In the genomic region with DNA sequence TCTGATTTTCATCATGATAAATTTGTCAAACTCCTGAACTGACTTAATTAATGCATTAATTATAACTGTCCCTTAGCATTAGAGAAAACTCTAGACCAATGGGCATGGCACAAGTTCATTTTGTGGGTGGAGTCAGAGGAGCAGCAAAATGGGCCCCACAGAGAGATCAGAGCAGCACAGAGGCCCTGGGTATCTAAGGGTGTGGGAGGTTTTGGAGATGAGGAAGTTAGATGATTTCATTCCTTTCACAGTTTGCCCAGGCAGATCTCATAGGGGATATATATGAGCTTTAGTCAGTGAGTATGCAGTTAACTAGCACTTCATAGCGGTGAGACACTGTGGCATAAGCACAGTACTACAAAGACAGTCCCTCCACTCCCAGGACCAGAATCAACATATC, we compare ENCODE assay signal across 27 cellular contexts.
A peak's percentile ranks its signal among the peaks of the same experiment; 100 is the strongest.
DNase-seq lines count a peak whose midpoint lies in the region; ATAC-seq and TF ChIP-seq lines count a peak whose summit lies in the region.
"Had no signal": no experiment of that assay in that cellular context is flagged by ENCODE, and none has a peak within 500 bp of the region (broad histone marks: within the 10 kb centered on the region; RNA-seq: fewer than 3 reads in every experiment).

No MANE protein-coding gene starts in this region.

- ATAC-seq in GM23338 (no peak), HG03097 (IDR thresholded peaks at IDR 0.05; ENCODE audit: low FRiP score, unreplicated experiment) (no peak)
- ATAC-seq in stimulated activated memory B cell treated with anti-CD40 and anti-IgM and Interleukin-4, amounts not matched to agents 10 μg/mL and 1 μg/mL and 100 μg/mL, for 72 hours, result peak; percentile 50
- ATAC-seq: body of pancreas, mucosa of descending colon had no signal

- H3K36me3 ChIP-seq in GM23338 (ENCODE audit: insufficient read depth), result no peaks in the 10 kb centered on the region
- H3K36me3 ChIP-seq: adrenal gland, esophagus squamous epithelium, HAP-1, thoracic aorta, vagina had no signal

- H3K27me3 ChIP-seq in GM23338 (ENCODE audit: insufficient read depth), result no peaks in the 10 kb centered on the region
- H3K27me3 ChIP-seq: adrenal gland, body of pancreas, esophagus squamous epithelium, vagina had no signal

- 0 out of 2 replicates have a peak overlapping the region, but pooled peaks have one; percentile 18 for H2AFZ ChIP-seq in GM23338

- H3K27ac Mint-ChIP-seq in GM23338, result no peak overlapping the region
- no peak overlapping the region for H3K27ac Mint-ChIP-seq in stimulated activated memory B cell treated with anti-CD40 and anti-IgM and Interleukin-4, amounts not matched to agents 10 μg/mL and 1 μg/mL and 100 μg/mL, for 72 hours
- H3K27ac Mint-ChIP-seq: activated CD4-positive, alpha-beta T cell treated with anti-CD3 and anti-CD28 coated beads, Interleukin-2, amount 10 ng/mL, durations not matched to agents 7 days and 5 days; CD4-positive, alpha-beta T cell; nephron; stimulated activated naive CD8-positive, alpha-beta T cell treated with anti-CD3 and anti-CD28 coated beads, Interleukin-15, Interleukin-2, amounts not matched to agents 100 ng/mL and 50 ng/mL, for 24 hours; T-helper 1 cell treated with Interleukin-12 subunit alpha and Interleukin-12 subunit beta and Interleukin-4 antibody, amounts not matched to agents 30 μg/mL and 1 μg/mL, for 36 hours had no signal

- H3K27ac ChIP-seq in GM23338 (ENCODE audit: low read depth), result no peak overlapping the region
- H3K27ac ChIP-seq: adrenal gland, body of pancreas, esophagus squamous epithelium, thoracic aorta, vagina had no signal

- H3F3A ChIP-seq in GM23338 (replicated peaks; ENCODE audit: low read depth), result no peaks in the 10 kb centered on the region

- TF ChIP-seq CTCF in GM23338 (conservative IDR thresholded peaks at IDR 0.05; ENCODE audit: low read depth in 2 of 2), result no peak

- H3K4me1 ChIP-seq in GM23338 (ENCODE audit: insufficient read depth), result 0 out of 2 replicates have a peak, but pooled peaks cover 3% of the 10 kb centered on the region
- H3K4me1 ChIP-seq: adrenal gland, esophagus squamous epithelium, vagina had no signal

- no peaks in the 10 kb centered on the region for H3K79me2 ChIP-seq in GM23338 (replicated peaks; ENCODE audit: insufficient read depth)

- H3K9me3 Mint-ChIP-seq in GM23338, result no peaks in the 10 kb centered on the region
- H3K9me3 Mint-ChIP-seq in stimulated activated memory B cell treated with anti-CD40 and anti-IgM and Interleukin-4, amounts not matched to agents 10 μg/mL and 1 μg/mL and 100 μg/mL, for 72 hours, result no peaks in the 10 kb centered on the region
- H3K9me3 Mint-ChIP-seq: activated CD4-positive, alpha-beta T cell treated with anti-CD3 and anti-CD28 coated beads, Interleukin-2, amount 10 ng/mL, durations not matched to agents 7 days and 5 days; CD4-positive, alpha-beta T cell; nephron; stimulated activated naive CD8-positive, alpha-beta T cell treated with anti-CD3 and anti-CD28 coated beads, Interleukin-15, Interleukin-2, amounts not matched to agents 100 ng/mL and 50 ng/mL, for 24 hours; T-helper 1 cell treated with Interleukin-12 subunit alpha and Interleukin-12 subunit beta and Interleukin-4 antibody, amounts not matched to agents 30 μg/mL and 1 μg/mL, for 36 hours had no signal

- DNase-seq in SIG-M5 treated with dmso at 0.1 percent for 504 hours (lab: John Stamatoyannopoulos, UW; ENCODE audit: unreplicated experiment), result peak; percentile 47
- DNase-seq in SIG-M5 (lab: John Stamatoyannopoulos, UW), result no peak
- DNase-seq in GM23338 (ENCODE audit: low spot score), result no peak
- DNase-seq in NCI-H226, result peak; percentile 4
- no peak for DNase-seq in DMS114 treated with DMSO at 0.1 percent for 48 hours (lab: John Stamatoyannopoulos, UW; ENCODE audit: unreplicated experiment)
- no peak for DNase-seq in DMS79 (lab: John Stamatoyannopoulos, UW)
- DNase-seq: activated CD4-positive, alpha-beta T cell treated with anti-CD3 and anti-CD28 coated beads, Interleukin-2, amount 10 ng/mL, durations not matched to agents 7 days and 5 days; activated naive CD4-positive, alpha-beta T cell treated with Interleukin-2 at 50 U/mL for 16 hours; activated T-cell treated with anti-CD3 and anti-CD28 coated beads, Interleukin-2, amount 50 U/mL, for 48 hours; adrenal gland; body of pancreas; CD4-positive, alpha-beta T cell; esophagus squamous epithelium; foreskin melanocyte; KG1; mucosa of descending colon; NCI-H1694 treated with DMSO at 0.1 percent for 48 hours; NCI-H2171 treated with DMSO at 0.1 percent for 48 hours; NCI-H524 treated with DMSO at 0.1 percent for 48 hours had no signal

- H3K4me3 Mint-ChIP-seq in GM23338, result no peak overlapping the region
- no peak overlapping the region for H3K4me3 Mint-ChIP-seq in stimulated activated memory B cell treated with anti-CD40 and anti-IgM and Interleukin-4, amounts not matched to agents 10 μg/mL and 1 μg/mL and 100 μg/mL, for 72 hours
- H3K4me3 Mint-ChIP-seq: activated CD4-positive, alpha-beta T cell treated with anti-CD3 and anti-CD28 coated beads, Interleukin-2, amount 10 ng/mL, durations not matched to agents 7 days and 5 days; CD4-positive, alpha-beta T cell; nephron; stimulated activated naive CD8-positive, alpha-beta T cell treated with anti-CD3 and anti-CD28 coated beads, Interleukin-15, Interleukin-2, amounts not matched to agents 100 ng/mL and 50 ng/mL, for 24 hours; T-helper 1 cell treated with Interleukin-12 subunit alpha and Interleukin-12 subunit beta and Interleukin-4 antibody, amounts not matched to agents 30 μg/mL and 1 μg/mL, for 36 hours had no signal

- H3K9me2 ChIP-seq in GM23338 (ENCODE audit: insufficient read depth), result peaks cover 3% of the 10 kb centered on the region

- no peak overlapping the region for H3K4me2 ChIP-seq in GM23338

- no peaks in the 10 kb centered on the region for H3K36me3 Mint-ChIP-seq in GM23338 (ENCODE audit: low read depth)
- H3K36me3 Mint-ChIP-seq in stimulated activated memory B cell treated with anti-CD40 and anti-IgM and Interleukin-4, amounts not matched to agents 10 μg/mL and 1 μg/mL and 100 μg/mL, for 72 hours, result no peaks in the 10 kb centered on the region

- H4K20me1 ChIP-seq in GM23338 (replicated peaks; ENCODE audit: insufficient read depth), result no peaks in the 10 kb centered on the region

- H3K27me3 Mint-ChIP-seq in GM23338 (ENCODE audit: insufficient read depth, low read depth, poor library complexity), result peaks cover 9% of the 10 kb centered on the region
- peaks cover 7% of the 10 kb centered on the region for H3K27me3 Mint-ChIP-seq in stimulated activated memory B cell treated with anti-CD40 and anti-IgM and Interleukin-4, amounts not matched to agents 10 μg/mL and 1 μg/mL and 100 μg/mL, for 72 hours
- H3K27me3 Mint-ChIP-seq: activated CD4-positive, alpha-beta T cell treated with anti-CD3 and anti-CD28 coated beads, Interleukin-2, amount 10 ng/mL, durations not matched to agents 7 days and 5 days; CD4-positive, alpha-beta T cell; stimulated activated naive CD8-positive, alpha-beta T cell treated with anti-CD3 and anti-CD28 coated beads, Interleukin-15, Interleukin-2, amounts not matched to agents 100 ng/mL and 50 ng/mL, for 24 hours had no signal

- H3K4me1 Mint-ChIP-seq in GM23338, result peaks cover 15% of the 10 kb centered on the region
- H3K4me1 Mint-ChIP-seq in stimulated activated memory B cell treated with anti-CD40 and anti-IgM and Interleukin-4, amounts not matched to agents 10 μg/mL and 1 μg/mL and 100 μg/mL, for 72 hours, result peaks cover 48% of the 10 kb centered on the region

- no peak overlapping the region for H3K4me3 ChIP-seq in GM23338
- H3K4me3 ChIP-seq: adrenal gland, body of pancreas, esophagus squamous epithelium, HAP-1, mucosa of descending colon, thoracic aorta, vagina had no signal

TF ChIP-seq in GM23338, 12 proteins besides CTCF, POLR2A, EP300 and RAD21 (continues in another document):
- TF ChIP-seq CREB1 (CRISPR knock-in tag; IDR thresholded peaks at IDR 0.05; ENCODE audit: low read depth) (no peak), JUNB (IDR thresholded peaks at IDR 0.05; ENCODE audit: unreplicated experiment) (no peak), POLR2AphosphoS5 (IDR thresholded peaks at IDR 0.05; ENCODE audit: low read depth) (no peak), ZNF114 (CRISPR knock-in tag; IDR thresholded peaks at IDR 0.05) (no peak), ZNF331 (CRISPR knock-in tag; IDR thresholded peaks at IDR 0.05; ENCODE audit: low read depth) (no peak), STAT1 (IDR thresholded peaks at IDR 0.05; ENCODE audit: unreplicated experiment) (no peak)
- TF ChIP-seq, protein P1, sequence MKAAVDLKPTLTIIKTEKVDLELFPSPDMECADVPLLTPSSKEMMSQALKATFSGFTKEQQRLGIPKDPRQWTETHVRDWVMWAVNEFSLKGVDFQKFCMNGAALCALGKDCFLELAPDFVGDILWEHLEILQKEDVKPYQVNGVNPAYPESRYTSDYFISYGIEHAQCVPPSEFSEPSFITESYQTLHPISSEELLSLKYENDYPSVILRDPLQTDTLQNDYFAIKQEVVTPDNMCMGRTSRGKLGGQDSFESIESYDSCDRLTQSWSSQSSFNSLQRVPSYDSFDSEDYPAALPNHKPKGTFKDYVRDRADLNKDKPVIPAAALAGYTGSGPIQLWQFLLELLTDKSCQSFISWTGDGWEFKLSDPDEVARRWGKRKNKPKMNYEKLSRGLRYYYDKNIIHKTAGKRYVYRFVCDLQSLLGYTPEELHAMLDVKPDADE (IDR thresholded peaks at IDR 0.05), result no peak

Comparison
In these comparisons a context has a peak if more than half of its experiments do, and no peak if none do; other contexts are left out.
1. DNase-seq: peak in SIG-M5 treated with dmso at 0.1 percent for 504 hours (single experiment) and NCI-H226 (single experiment); none in SIG-M5 (single experiment), GM23338 (single experiment), DMS114 treated with DMSO at 0.1 percent for 48 hours (single experiment) and DMS79 (single experiment).